In genomic region chr9:73813546-73813945, GRCh38 we compare ENCODE assay signal across 29 cellular contexts.
"Had no signal": no experiment of that assay in that cellular context is flagged by ENCODE, and none has a peak within 500 bp of the region (broad histone marks: within the 10 kb centered on the region; RNA-seq: fewer than 3 reads in every experiment).

No MANE protein-coding gene starts in this region.

- H3K36me3 ChIP-seq: neutrophil, pancreas, prostate gland, right lobe of liver, spleen, suprapubic skin, tibial artery, transverse colon, upper lobe of right lung, uterus had no signal

- H3K9me3 ChIP-seq: neutrophil, pancreas, prostate gland, right lobe of liver, spleen, suprapubic skin, testis, tibial artery, transverse colon, upper lobe of right lung, uterus had no signal

- H3K4me1 ChIP-seq: pancreas, prostate gland, right lobe of liver, spleen, suprapubic skin, testis, tibial artery, transverse colon, upper lobe of right lung, uterus had no signal

- DNase-seq: naive thymus-derived CD8-positive, alpha-beta T cell; nephron progenitor cell; nucleus accumbens; pancreas; retina; right cardiac atrium; right lobe of liver; spleen; stimulated activated CD4-positive, alpha-beta T cell treated with anti-CD3 and anti-CD28 coated beads, Interleukin-12 subunit alpha, Interleukin-12 subunit beta, amount 100 ng/mL, for 4 hours; stimulated activated CD4-positive, alpha-beta T cell treated with anti-CD3 and anti-CD28 coated beads, Interleukin-1b, Interleukin-23, amount 100 ng/mL, for 48 hours; stimulated activated CD4-positive, alpha-beta T cell treated with anti-CD3 and anti-CD28 coated beads, Interleukin-4, amount 100 ng/mL, for 1 hour; stimulated activated CD4-positive, alpha-beta T cell treated with anti-CD3 and anti-CD28 coated beads, Interleukin-4, amount 100 ng/mL, for 4 hours; stimulated activated CD8-positive, alpha-beta memory T cell treated with anti-CD3 and anti-CD28 coated beads, Interleukin-4, amount 100 ng/mL, for 48 hours; stimulated activated naive CD4-positive, alpha-beta T cell; stimulated activated naive CD8-positive, alpha-beta T cell treated with anti-CD3 and anti-CD28 coated beads, Interleukin-15, amount 100 ng/mL, for 72 hours; stimulated activated naive CD8-positive, alpha-beta T cell treated with anti-CD3 and anti-CD28 coated beads, Interleukin-15, Interleukin-2, amounts not matched to agents 100 U/mL and 50 U/mL, for 24 hours; substantia nigra; testis; tibial artery; transverse colon; upper lobe of right lung; uterus had no signal

- ATAC-seq: naive thymus-derived CD8-positive, alpha-beta T cell; natural killer cell treated with Interleukin-12 subunit alpha and Interleukin-12 subunit beta and Interleukin-15 and Interleukin-18, amount 100 ng/mL, for 72 hours; pancreas; right cardiac atrium; right lobe of liver; stimulated activated memory B cell treated with anti-CD40 and anti-IgM and Interleukin-4, amounts not matched to agents 10 μg/mL and 1 μg/mL and 100 μg/mL, for 72 hours; stimulated activated naive CD8-positive, alpha-beta T cell treated with anti-CD3 and anti-CD28 coated beads, Interleukin-15, amount 100 ng/mL, for 72 hours; stimulated activated naive CD8-positive, alpha-beta T cell treated with anti-CD3 and anti-CD28 coated beads, Interleukin-15, Interleukin-2, amounts not matched to agents 100 U/mL and 50 U/mL, for 24 hours; upper lobe of right lung had no signal

- H3K27me3 ChIP-seq: neutrophil, pancreas, spleen, suprapubic skin, testis, tibial artery, transverse colon, upper lobe of right lung, uterus had no signal

- H3K4me3 ChIP-seq: pancreas, prostate gland, right lobe of liver, skin epidermis, smooth muscle cell, spleen, suprapubic skin, testis, tibial artery, transverse colon, upper lobe of right lung, uterus had no signal
